Comparison of ENCODE assay signal across 9 cellular contexts in the genomic region with DNA sequence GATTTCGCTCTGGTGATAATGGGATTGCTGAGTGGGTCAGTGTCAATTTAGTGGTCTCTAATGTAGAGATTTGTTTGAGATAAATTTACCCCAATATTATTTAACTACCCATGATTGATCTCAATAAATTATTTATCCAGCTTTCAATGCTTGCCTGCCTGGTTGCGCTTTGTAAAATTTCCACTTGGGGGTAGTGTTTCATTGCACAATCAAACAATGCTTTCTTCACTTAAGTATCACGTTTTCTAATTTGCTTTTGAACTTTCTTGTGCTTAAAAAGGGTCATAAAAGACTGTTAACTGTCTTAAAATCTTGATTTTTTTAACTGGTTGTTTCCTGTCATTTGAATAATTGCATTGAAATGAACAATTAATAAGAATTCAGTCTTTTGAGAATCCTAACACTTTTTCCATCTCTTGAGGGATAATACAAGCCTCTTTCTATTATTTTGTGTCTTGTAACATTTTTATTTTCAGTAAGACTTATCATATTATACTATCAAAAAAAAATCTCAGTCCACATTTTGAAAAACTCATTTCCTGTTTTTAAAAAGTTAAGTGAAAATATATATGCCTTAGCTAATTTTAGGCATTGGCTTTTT. TPM values are rescaled to one million over a fixed set of nuclear protein-coding genes. Genes with fewer than 3 reads are reported as not detected.
DNase-seq lines count a peak whose midpoint lies in the region; ATAC-seq, FAIRE-seq and TF ChIP-seq lines count a peak whose summit lies in the region.
"Had no signal": no experiment of that assay in that cellular context is flagged by ENCODE, and none has a peak within 500 bp of the region (broad histone marks: within the 10 kb centered on the region; RNA-seq: fewer than 3 reads in every experiment).

No MANE protein-coding gene starts in this region.

- H3K4me3 ChIP-seq in OCI-LY7 (ENCODE audit: low read depth, low read length, poor library complexity, severe bottlenecking), result no peak overlapping the region
- no peak overlapping the region for H3K4me3 ChIP-seq in esophagus muscularis mucosa
- H3K4me3 ChIP-seq: SJCRH30 had no signal

- peaks cover 4 to 12% of the 10 kb centered on the region in 2 donors for H3K9me3 Mint-ChIP-seq in natural killer cell

- H3K4me1 ChIP-seq in OCI-LY7 (ENCODE audit: insufficient read depth, low read length, poor library complexity, severe bottlenecking) (no peaks in the 10 kb centered on the region), esophagus muscularis mucosa (no peaks in the 10 kb centered on the region)
- H3K4me1 ChIP-seq: SJCRH30 had no signal

- H3K4me3 Mint-ChIP-seq in natural killer cell, result no peak overlapping the region

- no peak for TF ChIP-seq EP300 in esophagus muscularis mucosa (IDR thresholded peaks at IDR 0.05)

- H3K4me1 Mint-ChIP-seq in natural killer cell, result peaks cover under 1 to 20% of the 10 kb centered on the region in 2 donors

- H2AFZ ChIP-seq in OCI-LY7 (ENCODE audit: low read length), result no peak overlapping the region

- TF ChIP-seq POLR2A in GM12892 (IDR thresholded peaks at IDR 0.05; ENCODE audit: low read depth, low read length) (no peak), esophagus muscularis mucosa (IDR thresholded peaks at IDR 0.05; ENCODE audit: low read depth) (no peak)

- H3K4me2 ChIP-seq in OCI-LY7 (ENCODE audit: low read length), result no peak overlapping the region

- H3K27ac ChIP-seq in OCI-LY7 (ENCODE audit: low read depth, low read length, poor library complexity, severe bottlenecking) (no peak overlapping the region), esophagus muscularis mucosa (replicated peaks in 1 of 4) (no peak overlapping the region)
- H3K27ac ChIP-seq: SJCRH30 had no signal

- no peaks in the 10 kb centered on the region for H3K9me2 ChIP-seq in OCI-LY7 (ENCODE audit: insufficient read depth, low read length)

- H4K20me1 ChIP-seq in OCI-LY7 (ENCODE audit: insufficient read depth, low read length), result no peaks in the 10 kb centered on the region

- FAIRE-seq in GM12892 (lab: Jason Lieb, UNC), result peak; percentile 9

- peak; percentile 57 for ATAC-seq in HG02852 (IDR thresholded peaks at IDR 0.05; ENCODE audit: unreplicated experiment)
- no peak for ATAC-seq in natural killer cell

- peaks cover 22% of the 10 kb centered on the region for H3K9me3 ChIP-seq in OCI-LY7 (ENCODE audit: low read length)
- H3K9me3 ChIP-seq in esophagus muscularis mucosa, result peaks cover 0 to 25% (median 18%) of the 10 kb centered on the region in 4 donors

- no peak overlapping the region for H3K27ac Mint-ChIP-seq in natural killer cell

- no TSS peak for BruUV-seq in OCI-LY7 (replicated peaks; lab: Mats Ljungman, UMichigan)

- POLR2A ChIA-PET in OCI-LY7 (lab: Charles Lee), result interaction anchor here (1.5 kb wide), 1 partner anchor 9 kb away, joined by 6 read pairs; no protein-coding TSS in a partner anchor

- peak; percentile 30 to 42 for DNase-seq in AML-193 (lab: John Stamatoyannopoulos, UW)
- no peak for DNase-seq in GM12892 (ENCODE audit: insufficient read length)
- DNase-seq in OCI-LY7 (ENCODE audit: low spot score), result peak; percentile 40
- DNase-seq in esophagus muscularis mucosa (ENCODE audit: extremely low spot score), result no peak
- DNase-seq in retina, result peak; percentile 35
- no peak for DNase-seq in activated gamma-delta T cell treated with Interleukin-2 at 50 U/mL for 16 hours
- DNase-seq in natural killer cell, result no peak

- H3K27me3 Mint-ChIP-seq in natural killer cell (ENCODE audit: low read depth in 2 of 2), result no peaks in the 10 kb centered on the region

- peaks cover 12% of the 10 kb centered on the region for H3K36me3 Mint-ChIP-seq in natural killer cell

- CTCF ChIA-PET in OCI-LY7 (lab: Charles Lee; ENCODE audit: unreplicated experiment), result no interaction called here

- H3K36me3 ChIP-seq in OCI-LY7 (ENCODE audit: insufficient read depth, low read length) (peaks cover 23% of the 10 kb centered on the region), esophagus muscularis mucosa (peaks cover 0 to 22% (median 8%) of the 10 kb centered on the region in 4 donors)

- no peaks in the 10 kb centered on the region for H3K79me2 ChIP-seq in OCI-LY7 (ENCODE audit: insufficient read depth, low read depth, low read length)

- intact Hi-C loops in OCI-LY7 (cut with micrococcal nuclease; ENCODE audit: unreplicated experiment) (loop anchor here (5.0 kb wide), 1 partner anchor 271 kb away; no protein-coding TSS in a partner anchor), esophagus muscularis mucosa (cut with DNase I) (no loop called here), natural killer cell (cut with micrococcal nuclease) (no loop called here)

- TF ChIP-seq CTCF in OCI-LY7 (conservative IDR thresholded peaks at IDR 0.05; ENCODE audit: low read length) (peak; percentile 90), esophagus muscularis mucosa (IDR thresholded peaks at IDR 0.05) (peak; percentile 8 to 53 (median 27)), natural killer cell (IDR thresholded peaks at IDR 0.05) (no peak)

- H3K27me3 ChIP-seq in esophagus muscularis mucosa, result no peaks in the 10 kb centered on the region
- H3K27me3 ChIP-seq: SJCRH30 had no signal

- 65% methylated on average over 3 of the region's 3 CpGs for WGBS in esophagus muscularis mucosa

RNA-seq across cellular contexts. Expression of a gene that starts 18.7 kb away (rescaled TPM):
- 96.4 TPM for polyA plus RNA-seq in GM12892 (2012; ENCODE audit: missing spikeins)
- total RNA-seq in OCI-LY7 (2014; rRNA removed; shearing (Covaris generic)), result 55.4 and 81.4 TPM in 2 replicates
- 99.9 and 145 TPM in 2 replicates for total RNA-seq in OCI-LY7 (2022)
- 10 to 100 TPM; 71.6 to 90.6 (median 86.2) TPM for total RNA-seq in esophagus muscularis mucosa
- 10 to 100 TPM; 38.2 to 76.9 (median 51.9) TPM for total RNA-seq in natural killer cell

Comparison
In these comparisons a context has a peak if more than half of its experiments do, and no peak if none do; other contexts are left out.
1. DNase-seq: peak in AML-193 (2 of 2), OCI-LY7 (single experiment) and retina (single experiment); none in GM12892 (single experiment), esophagus muscularis mucosa (single experiment), activated gamma-delta T cell treated with Interleukin-2 at 50 U/mL for 16 hours (single experiment) and natural killer cell (single experiment).